Comparison of ENCODE assay signal across 26 cellular contexts in genomic region chr6:167757821-167758220, GRCh38.
"Had no signal": no experiment of that assay in that cellular context is flagged by ENCODE, and none has a peak within 500 bp of the region (broad histone marks: within the 10 kb centered on the region; RNA-seq: fewer than 3 reads in every experiment).

No MANE protein-coding gene starts in this region.

- H3K27me3 Mint-ChIP-seq: activated naive CD8-positive, alpha-beta T cell treated with anti-CD3 and anti-CD28 coated beads for 36 hours had no signal

- H3K4me3 ChIP-seq: cardiac muscle cell, MG63, SJCRH30, SK-N-MC had no signal

- H3K9me3 ChIP-seq: MG63, SJCRH30 had no signal

- H3K27ac Mint-ChIP-seq: activated CD4-positive, alpha-beta T cell treated with anti-CD3 and anti-CD28 coated beads, Interleukin-2, amount 10 ng/mL, durations not matched to agents 24 days and 14 days; activated CD8-positive, alpha-beta T cell treated with anti-CD3 and anti-CD28 coated beads for 36 hours; activated naive CD8-positive, alpha-beta T cell treated with anti-CD3 and anti-CD28 coated beads for 36 hours; activated T-cell treated with anti-CD3 and anti-CD28 coated beads, Interleukin-2, amount 50 U/mL, for 72 hours; activated T-helper 17 cell treated with anti-CD3 and anti-CD28 coated beads, Interleukin-2, amount 50 U/mL, for 72 hours had no signal

- H3K36me3 ChIP-seq: cardiac muscle cell, MG63, SJCRH30, WERI-Rb-1 had no signal

- H3K4me1 ChIP-seq: SJCRH30 had no signal

- H3K4me1 Mint-ChIP-seq: activated CD4-positive, alpha-beta T cell treated with anti-CD3 and anti-CD28 coated beads, Interleukin-2, amount 10 ng/mL, durations not matched to agents 24 days and 14 days; activated naive CD8-positive, alpha-beta T cell treated with anti-CD3 and anti-CD28 coated beads for 36 hours; activated T-helper 17 cell treated with anti-CD3 and anti-CD28 coated beads, Interleukin-2, amount 50 U/mL, for 72 hours had no signal

- DNase-seq: activated CD4-positive, alpha-beta T cell treated with anti-CD3 and anti-CD28 coated beads, Interleukin-2, amount 10 ng/mL, durations not matched to agents 24 days and 14 days; activated CD4-positive, alpha-beta T cell treated with anti-CD3 and anti-CD28 coated beads, Interleukin-2, amount 50 U/mL, for 4 hours; activated CD8-positive, alpha-beta T cell treated with anti-CD3 and anti-CD28 coated beads for 36 hours; activated effector memory CD4-positive, alpha-beta T cell treated with anti-CD3 and anti-CD28 coated beads, Interleukin-2, amount 50 U/mL, for 16 hours; activated naive CD4-positive, alpha-beta T cell; activated naive CD4-positive, alpha-beta T cell treated with anti-CD3 and anti-CD28 coated beads, Interleukin-2, amount 50 U/mL, for 16 hours; activated naive CD8-positive, alpha-beta T cell treated with anti-CD3 and anti-CD28 coated beads for 36 hours; activated T-cell treated with anti-CD3 and anti-CD28 coated beads, Interleukin-2, amount 50 U/mL, for 1 hour; activated T-cell treated with anti-CD3 and anti-CD28 coated beads, Interleukin-2, amount 50 U/mL, for 72 hours; amniotic stem cell; Kasumi-1; KG1; MG63; NCI-H1048; NCI-H1105 treated with DMSO at 0.1 percent for 48 hours; NCI-H1436; NCI-H1930; NCI-H345; NCI-H524 treated with DMSO at 0.1 percent for 48 hours; SHP77; SJCRH30; T1000; WERI-Rb-1 had no signal

- H3K4me3 Mint-ChIP-seq: activated CD4-positive, alpha-beta T cell treated with anti-CD3 and anti-CD28 coated beads, Interleukin-2, amount 10 ng/mL, durations not matched to agents 24 days and 14 days; activated CD8-positive, alpha-beta T cell treated with anti-CD3 and anti-CD28 coated beads for 36 hours; activated naive CD8-positive, alpha-beta T cell treated with anti-CD3 and anti-CD28 coated beads for 36 hours; activated T-cell treated with anti-CD3 and anti-CD28 coated beads, Interleukin-2, amount 50 U/mL, for 72 hours; activated T-helper 17 cell treated with anti-CD3 and anti-CD28 coated beads, Interleukin-2, amount 50 U/mL, for 72 hours had no signal

- H3K36me3 Mint-ChIP-seq: activated naive CD8-positive, alpha-beta T cell treated with anti-CD3 and anti-CD28 coated beads for 36 hours had no signal

- H3K9me3 Mint-ChIP-seq: activated CD4-positive, alpha-beta T cell treated with anti-CD3 and anti-CD28 coated beads, Interleukin-2, amount 10 ng/mL, durations not matched to agents 24 days and 14 days; activated CD8-positive, alpha-beta T cell treated with anti-CD3 and anti-CD28 coated beads for 36 hours; activated naive CD8-positive, alpha-beta T cell treated with anti-CD3 and anti-CD28 coated beads for 36 hours; activated T-cell treated with anti-CD3 and anti-CD28 coated beads, Interleukin-2, amount 50 U/mL, for 72 hours; activated T-helper 17 cell treated with anti-CD3 and anti-CD28 coated beads, Interleukin-2, amount 50 U/mL, for 72 hours had no signal

- H3K27ac ChIP-seq: cardiac muscle cell, SJCRH30, SK-N-MC, WERI-Rb-1 had no signal

- H3K27me3 ChIP-seq: cardiac muscle cell, MG63 had no signal
